8 cellular contexts compared by ENCODE assay signal in the genomic region with DNA sequence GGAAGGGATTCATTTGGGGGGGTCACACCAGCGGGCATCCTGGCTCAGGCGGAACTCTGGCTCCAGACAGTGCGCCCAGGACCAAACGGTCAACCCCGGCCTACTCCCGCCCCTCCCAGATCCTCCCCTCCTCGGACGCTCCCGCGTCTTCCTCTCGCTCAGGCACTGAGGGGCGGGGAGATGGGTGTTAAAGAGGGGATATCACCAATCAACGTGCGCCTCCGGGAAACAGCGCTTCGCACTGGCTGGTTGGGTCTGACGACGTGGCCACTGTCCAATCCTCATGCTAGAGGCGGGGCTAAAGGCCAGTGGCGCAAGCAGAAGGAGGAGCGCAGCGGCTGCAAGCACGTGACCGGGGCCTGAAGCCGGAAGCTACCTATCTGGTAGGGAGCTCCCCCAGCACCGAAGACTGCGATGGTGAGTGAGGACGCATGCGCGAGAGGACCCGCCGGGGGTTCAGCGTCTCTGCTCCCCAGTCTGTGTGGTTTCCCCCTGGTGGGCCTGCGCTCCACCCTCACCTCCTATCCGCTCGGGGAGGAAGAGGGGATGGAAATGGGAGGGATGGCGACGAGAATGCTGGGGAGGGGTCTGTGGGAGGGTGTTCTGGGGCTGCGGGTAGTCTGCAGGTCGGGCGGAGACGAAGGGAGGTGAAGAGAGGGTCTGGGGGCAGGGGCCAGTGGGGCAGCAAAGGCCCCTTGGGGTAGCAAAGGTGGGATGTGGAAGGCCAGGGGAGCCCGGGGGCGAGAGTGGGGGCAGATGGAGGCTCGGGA.
DNase-seq lines count a peak whose midpoint lies in the region; ATAC-seq lines count a peak whose summit lies in the region.

A gene (plus strand): TSS at position 360 of the 770 bp plus-strand sequence. CDS start 55 bp downstream, at position 415.

- peak; percentile 81 to 100 (median 97) for DNase-seq in C1 segment of cervical spinal cord (lab: John Stamatoyannopoulos, UW)
- peak; percentile 100 for DNase-seq in NCI-H748 (lab: John Stamatoyannopoulos, UW; ENCODE audit: unreplicated experiment)
- DNase-seq in activated CD4-positive, alpha-beta T cell treated with anti-CD3 and anti-CD28 coated beads, Interleukin-2, amount 50 U/mL, for 1 hour = peak; percentile 96
- DNase-seq in cortex of kidney (lab: John Stamatoyannopoulos, UW) = peak; percentile 63
- peak; percentile 100 for DNase-seq in left kidney (ENCODE audit: low read depth, low spot score)
- DNase-seq in stimulated activated CD4-positive, alpha-beta T cell treated with anti-CD3 and anti-CD28 coated beads, Interleukin-2, amount 100 ng/mL, for 24 hours = peak; percentile 96 to 97

- ATAC-seq in GM19351 (IDR thresholded peaks at IDR 0.05; ENCODE audit: unreplicated experiment) (peak; percentile 93), HG03521 (IDR thresholded peaks at IDR 0.05; ENCODE audit: unreplicated experiment) (peak; percentile 97)

Comparison
In these comparisons a context has a peak if more than half of its experiments do, and no peak if none do; other contexts are left out.
1. Peak in every context shown above with its lines: DNase-seq and ATAC-seq.